18 cellular contexts compared by ENCODE assay signal in genomic region chr22:46145361-46145851, GRCh38.
"Had no signal": no experiment of that assay in that cellular context is flagged by ENCODE, and none has a peak within 500 bp of the region (broad histone marks: within the 10 kb centered on the region; RNA-seq: fewer than 3 reads in every experiment).

No MANE protein-coding gene starts in this region.

- H3K9me3 ChIP-seq: heart left ventricle, left lung, tibial artery, upper lobe of left lung, vagina had no signal

- H3K36me3 ChIP-seq: heart left ventricle, left lung, tibial artery, upper lobe of left lung, vagina had no signal

- H3K27me3 ChIP-seq: dorsolateral prefrontal cortex, heart left ventricle, tibial artery, upper lobe of left lung, vagina had no signal

- H3K27ac ChIP-seq: dorsolateral prefrontal cortex, heart left ventricle, left lung, tibial artery, upper lobe of left lung, vagina had no signal

- H3K4me3 ChIP-seq: dorsolateral prefrontal cortex, heart left ventricle, left lung, lung, tibial artery, upper lobe of left lung, vagina had no signal

- DNase-seq: cortex of kidney; dorsolateral prefrontal cortex; effector CD8-positive, alpha-beta T cell; heart left ventricle; hypothalamus; mesenchymal stem cell; midbrain; naive B cell; stimulated activated CD4-positive, alpha-beta T cell treated with anti-CD3 and anti-CD28 coated beads, Interleukin-15, amount 100 ng/mL, for 24 hours; stimulated activated CD4-positive, alpha-beta T cell treated with anti-CD3 and anti-CD28 coated beads, Interleukin-1b, Interleukin-23, amount 100 ng/mL, for 48 hours; stimulated activated CD4-positive, alpha-beta T cell treated with anti-CD3 and anti-CD28 coated beads, Interleukin-4, amount 100 ng/mL, for 24 hours had no signal

- ATAC-seq: esophagus mucosa; heart left ventricle; left lung; stimulated activated memory B cell treated with anti-CD40 and anti-IgM and Interleukin-4, amounts not matched to agents 10 μg/mL and 1 μg/mL and 100 μg/mL, for 72 hours had no signal
